In the genomic region with DNA sequence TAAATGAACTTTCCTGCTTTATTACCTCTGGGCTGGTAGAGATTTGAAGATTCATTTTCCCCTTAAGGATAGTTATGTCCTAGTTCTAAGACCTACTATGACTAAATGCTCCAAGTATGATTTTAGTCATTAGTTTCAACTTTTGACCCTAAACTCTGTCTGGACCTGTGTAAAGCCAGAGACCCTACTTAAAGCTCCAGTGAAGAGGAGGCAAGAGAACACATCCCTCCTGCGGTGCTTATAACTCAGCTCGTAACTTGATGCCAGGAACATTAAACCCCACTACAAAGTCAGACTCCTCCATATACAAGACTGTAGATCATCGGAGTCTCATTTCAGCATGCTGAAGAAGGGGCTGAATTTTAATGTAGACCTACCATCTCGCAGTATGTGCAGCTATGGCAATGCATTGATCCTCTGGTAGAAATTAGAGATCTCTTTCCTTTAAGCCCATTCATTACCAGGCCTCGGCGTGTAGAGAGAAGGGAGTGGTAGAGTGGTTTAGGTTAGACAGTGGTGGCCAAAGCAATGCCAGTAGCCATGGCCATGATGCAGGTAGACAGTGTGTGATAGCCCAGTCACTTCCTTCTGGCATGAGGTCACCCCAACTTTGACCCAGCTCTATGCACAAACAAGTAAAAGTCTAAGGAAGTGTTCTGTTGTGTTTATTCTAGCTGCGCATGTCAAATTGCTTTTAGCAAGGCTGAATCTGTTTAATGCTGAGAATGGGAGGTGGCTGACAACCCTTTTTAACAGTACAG, we compare ENCODE assay signal across 11 cellular contexts. TPM values are rescaled to one million over a fixed set of nuclear protein-coding genes. Genes with fewer than 3 reads are reported as not detected.
DNase-seq lines count a peak whose midpoint lies in the region; ATAC-seq and TF ChIP-seq lines count a peak whose summit lies in the region.
"Had no signal": no experiment of that assay in that cellular context is flagged by ENCODE, and none has a peak within 500 bp of the region (broad histone marks: within the 10 kb centered on the region; RNA-seq: fewer than 3 reads in every experiment).

No MANE protein-coding gene starts in this region.

- no peaks in the 10 kb centered on the region for H3K36me3 ChIP-seq in KOPT-K1 (ENCODE audit: insufficient read depth, low read length)
- H3K36me3 ChIP-seq: WERI-Rb-1 had no signal

- peaks cover 5% of the 10 kb centered on the region for H3K36me3 Mint-ChIP-seq in activated CD8-positive, alpha-beta T cell treated with anti-CD3 and anti-CD28 coated beads, Interleukin-2, amount 10 ng/mL, durations not matched to agents 7 days and 5 days (ENCODE audit: low read depth)
- no peaks in the 10 kb centered on the region for H3K36me3 Mint-ChIP-seq in chondrocyte (ENCODE audit: low read depth)

- H3K27ac ChIP-seq in KOPT-K1 (ENCODE audit: low read depth, low read length, poor library complexity, severe bottlenecking): peak overlapping the region; percentile 85
- H3K27ac ChIP-seq: WERI-Rb-1 had no signal

- no peak overlapping the region for H3K4me3 Mint-ChIP-seq in activated CD8-positive, alpha-beta T cell treated with anti-CD3 and anti-CD28 coated beads, Interleukin-2, amount 10 ng/mL, durations not matched to agents 7 days and 5 days
- no peak overlapping the region for H3K4me3 Mint-ChIP-seq in chondrocyte (ENCODE audit: unreplicated experiment)

- CTCF ChIA-PET in activated CD8-positive, alpha-beta T cell treated with anti-CD3 and anti-CD28 coated beads, Interleukin-2, amount 10 ng/mL, durations not matched to agents 7 days and 5 days (lab: Charles Lee): interaction anchor here (0.7 to 4.2 kb wide), 10 partner anchors 10 to 60 kb away, joined by 3 to 40 read pairs (median 8); partner anchors contain the start of gene MYB

- H3K27me3 Mint-ChIP-seq in activated CD8-positive, alpha-beta T cell treated with anti-CD3 and anti-CD28 coated beads, Interleukin-2, amount 10 ng/mL, durations not matched to agents 7 days and 5 days (ENCODE audit: low read depth): no peaks in the 10 kb centered on the region
- H3K27me3 Mint-ChIP-seq in chondrocyte (ENCODE audit: low read depth): peaks cover 2% of the 10 kb centered on the region

- no peaks in the 10 kb centered on the region for H3K9me3 Mint-ChIP-seq in activated CD8-positive, alpha-beta T cell treated with anti-CD3 and anti-CD28 coated beads, Interleukin-2, amount 10 ng/mL, durations not matched to agents 7 days and 5 days (ENCODE audit: insufficient read depth)
- no peaks in the 10 kb centered on the region for H3K9me3 Mint-ChIP-seq in chondrocyte (ENCODE audit: low read depth)

- no peak overlapping the region for H3K4me3 ChIP-seq in lower leg skin (ENCODE audit: low read depth, poor library complexity, severe bottlenecking)

- peak overlapping the region; percentile 82 for H3K27ac Mint-ChIP-seq in activated CD8-positive, alpha-beta T cell treated with anti-CD3 and anti-CD28 coated beads, Interleukin-2, amount 10 ng/mL, durations not matched to agents 7 days and 5 days
- no peak overlapping the region for H3K27ac Mint-ChIP-seq in chondrocyte (ENCODE audit: unreplicated experiment)

- intact Hi-C loops in lower leg skin (cut with DNase I; ENCODE audit: low total_unique reads) (no loop called here), posterior cingulate gyrus (cut with DNase I) (loop anchor here (5.0 kb wide), 1 partner anchor 276 kb away; no protein-coding TSS in a partner anchor)

- POLR2A ChIA-PET in activated CD8-positive, alpha-beta T cell treated with anti-CD3 and anti-CD28 coated beads, Interleukin-2, amount 10 ng/mL, durations not matched to agents 7 days and 5 days (lab: Charles Lee): interaction anchor here (0.8 to 2.3 kb wide), 7 partner anchors 9 to 92 kb away, joined by 3 to 16 read pairs (median 7); partner anchors contain the start of genes HBS1L and MYB

- ATAC-seq in activated CD8-positive, alpha-beta T cell treated with anti-CD3 and anti-CD28 coated beads, Interleukin-2, amount 10 ng/mL, durations not matched to agents 7 days and 5 days: no peak

- H3K9me3 ChIP-seq in KOPT-K1 (ENCODE audit: insufficient read depth, low read length, poor library complexity, severe bottlenecking): peaks cover 8% of the 10 kb centered on the region

- peak; percentile 80 for DNase-seq in EL
- DNase-seq in activated CD8-positive, alpha-beta T cell treated with anti-CD3 and anti-CD28 coated beads, Interleukin-2, amount 10 ng/mL, durations not matched to agents 7 days and 5 days: no peak
- peak; percentile 67 for DNase-seq in left kidney (ENCODE audit: low read depth, low spot score)
- no peak for DNase-seq in lower leg skin (ENCODE audit: low spot score in 2 of 2)
- no peak for DNase-seq in chondrocyte (ENCODE audit: low spot score)
- DNase-seq in posterior cingulate gyrus: no peak
- DNase-seq in stimulated activated CD4-positive, alpha-beta T cell treated with anti-CD3 and anti-CD28 coated beads, Interleukin-15, amount 100 ng/mL, for 24 hours: no peak
- DNase-seq: anterior cingulate cortex; stimulated activated CD4-positive, alpha-beta T cell treated with anti-CD3 and anti-CD28 coated beads, Interleukin-12 subunit alpha, Interleukin-12 subunit beta, amount 100 ng/mL, for 4 hours; WERI-Rb-1 had no signal

- WGBS in lower leg skin, 2 donors: 89 to 91% methylated on average over 7 of the region's 7 CpGs

- peaks cover 54% of the 10 kb centered on the region for H3K4me1 Mint-ChIP-seq in activated CD8-positive, alpha-beta T cell treated with anti-CD3 and anti-CD28 coated beads, Interleukin-2, amount 10 ng/mL, durations not matched to agents 7 days and 5 days (ENCODE audit: low read depth)
- peaks cover 11% of the 10 kb centered on the region for H3K4me1 Mint-ChIP-seq in chondrocyte (ENCODE audit: low read depth)

- no peak for TF ChIP-seq POLR2A in lower leg skin (IDR thresholded peaks at IDR 0.05)

- TF ChIP-seq CTCF in lower leg skin (IDR thresholded peaks at IDR 0.05) (no peak), chondrocyte (IDR thresholded peaks at IDR 0.05) (no peak)

RNA-seq across cellular contexts. Expression of gene MYB, which starts 34.8 kb away (rescaled TPM):
- 1 to 10 TPM; 7.5 to 8.2 TPM for total RNA-seq in activated CD8-positive, alpha-beta T cell treated with anti-CD3 and anti-CD28 coated beads, Interleukin-2, amount 10 ng/mL, durations not matched to agents 7 days and 5 days
- 1 to 10 TPM; 7.4 to 8.6 (median 7.5) TPM for total RNA-seq in lower leg skin
- total RNA-seq in chondrocyte: 0.13 to 0.51 TPM (median 0.20 TPM) in 3 replicates

Comparison
In these comparisons a context has a peak if more than half of its experiments do, and no peak if none do; other contexts are left out.
1. DNase-seq: peak in EL (single experiment) and left kidney (single experiment); none in activated CD8-positive, alpha-beta T cell treated with anti-CD3 and anti-CD28 coated beads, Interleukin-2, amount 10 ng/mL, durations not matched to agents 7 days and 5 days (single experiment), lower leg skin (0 of 2), chondrocyte (single experiment), posterior cingulate gyrus (0 of 10) and stimulated activated CD4-positive, alpha-beta T cell treated with anti-CD3 and anti-CD28 coated beads, Interleukin-15, amount 100 ng/mL, for 24 hours (single experiment).